Comparison of ENCODE assay signal across 30 cellular contexts in the genomic region with DNA sequence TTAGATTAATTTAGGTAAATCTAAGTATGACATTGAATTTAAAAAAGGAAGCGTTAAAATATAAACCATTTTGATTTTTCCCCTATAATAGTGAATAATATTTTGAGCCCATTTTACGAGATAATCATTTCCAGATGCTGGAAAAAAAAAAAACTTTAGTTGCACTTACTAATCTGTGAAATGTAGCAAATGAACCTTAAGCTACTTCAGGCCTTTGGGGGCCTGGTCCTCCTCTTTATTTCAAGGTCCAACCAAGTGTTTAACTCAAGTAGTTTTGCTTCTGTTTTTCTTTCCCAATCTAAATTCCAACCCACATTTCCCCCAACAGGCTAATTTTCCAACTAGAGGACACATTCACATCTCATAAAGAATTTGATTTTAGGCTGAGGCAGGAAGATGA.
DNase-seq lines count a peak whose midpoint lies in the region; ATAC-seq, FAIRE-seq and TF ChIP-seq lines count a peak whose summit lies in the region.
"Had no signal": no experiment of that assay in that cellular context is flagged by ENCODE, and none has a peak within 500 bp of the region (broad histone marks: within the 10 kb centered on the region; RNA-seq: fewer than 3 reads in every experiment).

No MANE protein-coding gene starts in this region.

- H3K27ac Mint-ChIP-seq in HFFc6 (peak overlapping the region; percentile 95; the same call in 1 of the 2 replicates), astrocyte (ENCODE audit: unreplicated experiment) (no peak overlapping the region)
- H3K27ac Mint-ChIP-seq: CD14-positive monocyte; effector memory CD8-positive, alpha-beta T cell; naive B cell; stimulated activated memory B cell treated with anti-CD40 and anti-IgM and Interleukin-4, amounts not matched to agents 10 μg/mL and 1 μg/mL and 100 μg/mL, for 72 hours had no signal

- H2AFZ ChIP-seq in astrocyte (ENCODE audit: low read depth, low read length), result no peak overlapping the region

- H3K4me3 Mint-ChIP-seq in HFFc6 (0 out of 2 replicates have a peak overlapping the region, but pooled peaks have one; percentile 2), astrocyte (ENCODE audit: unreplicated experiment) (no peak overlapping the region)
- H3K4me3 Mint-ChIP-seq: activated T-cell treated with anti-CD3 and anti-CD28 coated beads, Interleukin-2, amount 50 U/mL, for 4 hours; CD14-positive monocyte; central memory CD8-positive, alpha-beta T cell; effector memory CD8-positive, alpha-beta T cell; naive B cell; stimulated activated memory B cell treated with anti-CD40 and anti-IgM and Interleukin-4, amounts not matched to agents 10 μg/mL and 1 μg/mL and 100 μg/mL, for 72 hours; type B pancreatic cell had no signal

- TF ChIP-seq CTCF in HFFc6 (IDR thresholded peaks at IDR 0.05) (no peak), astrocyte (IDR thresholded peaks at IDR 0.05; ENCODE audit: insufficient read depth, low read depth, low read length) (no peak), fibroblast of villous mesenchyme (IDR thresholded peaks at IDR 0.05; ENCODE audit: insufficient read depth, low read depth, low read length) (no peak), suprapubic skin (IDR thresholded peaks at IDR 0.05) (no peak)

- no peaks in the 10 kb centered on the region for H3K79me2 ChIP-seq in astrocyte (ENCODE audit: insufficient read depth, low read length)

- TF ChIP-seq POLR2A in suprapubic skin (IDR thresholded peaks at IDR 0.05), result no peak

- H3K36me3 Mint-ChIP-seq in HFFc6 (ENCODE audit: low read depth) (peaks cover 8% of the 10 kb centered on the region; the same call in 1 of the 2 replicates), astrocyte (ENCODE audit: low read depth, unreplicated experiment) (peaks cover 13% of the 10 kb centered on the region)
- H3K36me3 Mint-ChIP-seq: CD14-positive monocyte; naive B cell; stimulated activated memory B cell treated with anti-CD40 and anti-IgM and Interleukin-4, amounts not matched to agents 10 μg/mL and 1 μg/mL and 100 μg/mL, for 72 hours had no signal

- no peak overlapping the region for H3K9ac ChIP-seq in astrocyte (ENCODE audit: low read length)

- no peak overlapping the region for H3K4me3 ChIP-seq in astrocyte (ENCODE audit: insufficient read depth, low read depth, low read length)
- H3K4me3 ChIP-seq in fibroblast of villous mesenchyme (ENCODE audit: low read depth, low read length), result no peak overlapping the region
- H3K4me3 ChIP-seq in suprapubic skin, result no peak overlapping the region
- H3K4me3 ChIP-seq: psoas muscle, SJSA1 had no signal

- FAIRE-seq in astrocyte (lab: Jason Lieb, UNC), result no peak
- FAIRE-seq: HTR-8/SVneo, keratinocyte had no signal

- H3K4me1 ChIP-seq in astrocyte (ENCODE audit: insufficient read depth, low read length), result peaks cover 47% of the 10 kb centered on the region
- H3K4me1 ChIP-seq in suprapubic skin, result no peaks in the 10 kb centered on the region

- no peaks in the 10 kb centered on the region for H4K20me1 ChIP-seq in astrocyte (ENCODE audit: insufficient read depth, low read length)

- no peaks in the 10 kb centered on the region for H3K9me3 Mint-ChIP-seq in HFFc6
- no peaks in the 10 kb centered on the region for H3K9me3 Mint-ChIP-seq in astrocyte (ENCODE audit: unreplicated experiment)
- H3K9me3 Mint-ChIP-seq: activated T-cell treated with anti-CD3 and anti-CD28 coated beads, Interleukin-2, amount 50 U/mL, for 4 hours; CD14-positive monocyte; central memory CD8-positive, alpha-beta T cell; effector memory CD8-positive, alpha-beta T cell; naive B cell; stimulated activated memory B cell treated with anti-CD40 and anti-IgM and Interleukin-4, amounts not matched to agents 10 μg/mL and 1 μg/mL and 100 μg/mL, for 72 hours had no signal

- H3K27me3 Mint-ChIP-seq in HFFc6 (ENCODE audit: insufficient read depth), result no peaks in the 10 kb centered on the region
- H3K27me3 Mint-ChIP-seq in astrocyte (ENCODE audit: low read depth, unreplicated experiment), result no peaks in the 10 kb centered on the region
- H3K27me3 Mint-ChIP-seq: type B pancreatic cell had no signal

- H3K4me2 ChIP-seq in astrocyte (ENCODE audit: low read length), result no peak overlapping the region

- intact Hi-C loops in sciatic nerve (cut with DNase I), result no loop called here

- 67% methylated on average over 2 of the region's 2 CpGs for WGBS in suprapubic skin

- H3K4me1 Mint-ChIP-seq in HFFc6 (ENCODE audit: low read depth) (peaks cover 65% of the 10 kb centered on the region), astrocyte (ENCODE audit: low read depth, unreplicated experiment) (peaks cover 30% of the 10 kb centered on the region)
- H3K4me1 Mint-ChIP-seq: CD14-positive monocyte; central memory CD8-positive, alpha-beta T cell; naive B cell; stimulated activated memory B cell treated with anti-CD40 and anti-IgM and Interleukin-4, amounts not matched to agents 10 μg/mL and 1 μg/mL and 100 μg/mL, for 72 hours had no signal

- no peak for DNase-seq in HFFc6
- peak; percentile 33 for DNase-seq in astrocyte (ENCODE audit: low read depth)
- peak; percentile 53 for DNase-seq in fibroblast of villous mesenchyme (ENCODE audit: low read depth)
- DNase-seq in sciatic nerve (ENCODE audit: low spot score), result no peak
- no peak for DNase-seq in SHP77 treated with DMSO at 0.1 percent for 48 hours (lab: John Stamatoyannopoulos, UW)
- DNase-seq in suprapubic skin (ENCODE audit: low spot score in 2 of 2), result no peak
- DNase-seq: activated CD4-positive, alpha-beta T cell treated with anti-CD3 and anti-CD28 coated beads, Interleukin-2, amount 50 U/mL, for 1 hour; activated CD4-positive, CD25-positive, alpha-beta regulatory T cell; activated gamma-delta T cell; activated T-cell treated with anti-CD3 and anti-CD28 coated beads, Interleukin-2, amount 50 U/mL, for 4 hours; Caco-2; effector memory CD8-positive, alpha-beta T cell; GOT3; KBM-7; midbrain; naive B cell; NCI-H1092 treated with DMSO at 0.1 percent for 48 hours; NCI-H1694 treated with DMSO at 0.1 percent for 48 hours; NCI-H82; nucleus accumbens; psoas muscle; substantia nigra had no signal

- H3K9me3 ChIP-seq in astrocyte (ENCODE audit: insufficient read depth, low read depth, low read length), result no peaks in the 10 kb centered on the region
- H3K9me3 ChIP-seq in suprapubic skin, result no peaks in the 10 kb centered on the region
- H3K9me3 ChIP-seq: Caco-2, psoas muscle, SJSA1 had no signal

- H3K36me3 ChIP-seq in astrocyte (ENCODE audit: insufficient read depth, low read length), result peaks cover 9% of the 10 kb centered on the region
- H3K36me3 ChIP-seq in suprapubic skin, result peaks cover 21% of the 10 kb centered on the region
- H3K36me3 ChIP-seq: SJSA1 had no signal

- H3K27me3 ChIP-seq in astrocyte (ENCODE audit: insufficient read depth, low read length) (no peaks in the 10 kb centered on the region), suprapubic skin (no peaks in the 10 kb centered on the region)
- H3K27me3 ChIP-seq: SJSA1 had no signal

- TF ChIP-seq EP300 in suprapubic skin (IDR thresholded peaks at IDR 0.05), result no peak

- H3K27ac ChIP-seq in astrocyte (ENCODE audit: low read depth, low read length) (no peak overlapping the region), suprapubic skin (no peak overlapping the region)
- H3K27ac ChIP-seq: psoas muscle, SJSA1 had no signal

- ATAC-seq in sciatic nerve, result peak; percentile 71
- no peak for ATAC-seq in GM18511 (IDR thresholded peaks at IDR 0.05; ENCODE audit: unreplicated experiment)
- ATAC-seq: activated T-cell treated with anti-CD3 and anti-CD28 coated beads, Interleukin-2, amount 50 U/mL, for 4 hours; effector memory CD8-positive, alpha-beta T cell; stimulated activated memory B cell treated with anti-CD40 and anti-IgM and Interleukin-4, amounts not matched to agents 10 μg/mL and 1 μg/mL and 100 μg/mL, for 72 hours had no signal

Comparison
In these comparisons a context has a peak if more than half of its experiments do, and no peak if none do; other contexts are left out.
1. DNase-seq: peak in astrocyte (single experiment) and fibroblast of villous mesenchyme (single experiment); none in HFFc6 (single experiment), sciatic nerve (single experiment), SHP77 treated with DMSO at 0.1 percent for 48 hours (single experiment) and suprapubic skin (0 of 2).